Comparison of ENCODE assay signal across 12 cellular contexts in the genomic region with DNA sequence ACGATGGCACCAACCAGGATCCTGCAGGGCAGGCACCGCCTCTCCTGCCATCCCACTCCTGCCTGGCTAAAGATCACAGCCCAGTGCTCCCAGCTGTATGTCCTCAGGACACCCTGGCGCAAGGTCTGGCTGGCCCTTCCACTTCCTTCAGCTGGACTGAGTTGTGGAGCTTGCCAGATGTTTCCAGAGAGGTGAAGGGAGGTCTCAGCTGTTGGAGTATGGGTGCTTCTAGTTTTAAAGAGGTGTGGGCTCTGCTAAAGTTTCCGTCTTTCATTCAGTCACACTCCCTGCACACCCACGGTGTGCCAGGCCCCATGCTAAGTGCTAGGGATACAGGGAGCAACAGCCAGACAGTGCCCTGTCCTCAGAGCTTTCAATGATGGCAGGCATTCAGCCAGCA.
"Had no signal": no experiment of that assay in that cellular context is flagged by ENCODE, and none has a peak within 500 bp of the region (broad histone marks: within the 10 kb centered on the region; RNA-seq: fewer than 3 reads in every experiment).

No MANE protein-coding gene starts in this region.

- H3K9me3 Mint-ChIP-seq: activated naive CD4-positive, alpha-beta T cell treated with anti-CD3 and anti-CD28 coated beads, Interleukin-2, amount 50 U/mL, for 24 hours; T-helper 2 cell treated with Interferon-gamma antibody and Interleukin-4, amounts not matched to agents 5 μg/mL and 100 μg/mL, for 36 hours had no signal

- H3K27ac ChIP-seq: neutrophil, tibial nerve, vagina had no signal

- H3K4me3 Mint-ChIP-seq: activated CD4-positive, alpha-beta memory T cell treated with anti-CD3 and anti-CD28 coated beads, Interleukin-2, amount 10 ng/mL, durations not matched to agents 7 days and 5 days; activated naive CD4-positive, alpha-beta T cell treated with anti-CD3 and anti-CD28 coated beads, Interleukin-2, amount 50 U/mL, for 24 hours; brain; T-helper 2 cell treated with Interferon-gamma antibody and Interleukin-4, amounts not matched to agents 5 μg/mL and 100 μg/mL, for 36 hours had no signal

- H3K4me3 ChIP-seq: tibial nerve, vagina had no signal

- H3K27me3 ChIP-seq: tibial nerve, vagina had no signal

- H3K27me3 Mint-ChIP-seq: activated CD4-positive, alpha-beta memory T cell treated with anti-CD3 and anti-CD28 coated beads, Interleukin-2, amount 10 ng/mL, durations not matched to agents 7 days and 5 days; activated naive CD4-positive, alpha-beta T cell treated with anti-CD3 and anti-CD28 coated beads, Interleukin-2, amount 50 U/mL, for 24 hours had no signal

- H3K4me1 ChIP-seq: vagina had no signal

- H3K27ac Mint-ChIP-seq: activated CD4-positive, alpha-beta memory T cell treated with anti-CD3 and anti-CD28 coated beads, Interleukin-2, amount 10 ng/mL, durations not matched to agents 7 days and 5 days; activated naive CD4-positive, alpha-beta T cell treated with anti-CD3 and anti-CD28 coated beads, Interleukin-2, amount 50 U/mL, for 24 hours; brain had no signal

- H3K9me3 ChIP-seq: neutrophil, tibial nerve, vagina had no signal

- H3K36me3 ChIP-seq: neutrophil, tibial nerve, vagina had no signal

- H3K36me3 Mint-ChIP-seq: activated naive CD4-positive, alpha-beta T cell treated with anti-CD3 and anti-CD28 coated beads, Interleukin-2, amount 50 U/mL, for 24 hours; brain had no signal

- DNase-seq: activated CD4-positive, alpha-beta memory T cell treated with anti-CD3 and anti-CD28 coated beads, Interleukin-2, amount 10 ng/mL, durations not matched to agents 7 days and 5 days; activated CD4-positive, CD25-positive, alpha-beta regulatory T cell treated with anti-CD3 and anti-CD28 coated beads, Interleukin-2, amount 50 U/mL, for 72 hours; activated CD8-positive, alpha-beta memory T cell treated with anti-CD3 and anti-CD28 coated beads, Interleukin-2, amount 50 U/mL, for 48 hours; amygdala; erythroblast; stimulated activated CD4-positive, alpha-beta T cell treated with anti-CD3 and anti-CD28 coated beads, Interleukin-4, amount 100 ng/mL, for 4 hours had no signal
